In the genomic region with DNA sequence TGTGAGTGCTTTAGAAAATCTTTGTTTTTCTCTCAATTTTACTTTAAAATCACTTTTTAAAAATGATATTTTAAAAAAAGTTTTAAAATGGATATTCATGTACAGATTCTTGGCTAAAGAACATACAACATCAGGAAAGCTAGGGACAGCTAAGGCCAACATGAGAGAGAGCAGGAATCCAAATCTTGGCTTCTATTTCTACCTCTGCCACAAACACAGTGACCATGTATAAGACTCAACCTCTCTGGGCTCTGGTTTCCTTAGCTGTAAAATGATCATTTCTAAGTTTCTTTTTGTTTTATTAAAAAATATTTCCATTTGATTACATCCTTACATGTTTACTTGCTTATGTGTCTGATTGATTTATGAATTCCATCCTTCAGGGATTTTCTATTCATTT, we compare ENCODE assay signal across 1 cellular context.
TF ChIP-seq lines count a peak whose summit lies in the region.

No MANE protein-coding gene starts in this region.

TF ChIP-seq in HepG2, 621 proteins besides CTCF, POLR2A, EP300 and RAD21 (continued from another document):
- TF ChIP-seq, protein P1, sequence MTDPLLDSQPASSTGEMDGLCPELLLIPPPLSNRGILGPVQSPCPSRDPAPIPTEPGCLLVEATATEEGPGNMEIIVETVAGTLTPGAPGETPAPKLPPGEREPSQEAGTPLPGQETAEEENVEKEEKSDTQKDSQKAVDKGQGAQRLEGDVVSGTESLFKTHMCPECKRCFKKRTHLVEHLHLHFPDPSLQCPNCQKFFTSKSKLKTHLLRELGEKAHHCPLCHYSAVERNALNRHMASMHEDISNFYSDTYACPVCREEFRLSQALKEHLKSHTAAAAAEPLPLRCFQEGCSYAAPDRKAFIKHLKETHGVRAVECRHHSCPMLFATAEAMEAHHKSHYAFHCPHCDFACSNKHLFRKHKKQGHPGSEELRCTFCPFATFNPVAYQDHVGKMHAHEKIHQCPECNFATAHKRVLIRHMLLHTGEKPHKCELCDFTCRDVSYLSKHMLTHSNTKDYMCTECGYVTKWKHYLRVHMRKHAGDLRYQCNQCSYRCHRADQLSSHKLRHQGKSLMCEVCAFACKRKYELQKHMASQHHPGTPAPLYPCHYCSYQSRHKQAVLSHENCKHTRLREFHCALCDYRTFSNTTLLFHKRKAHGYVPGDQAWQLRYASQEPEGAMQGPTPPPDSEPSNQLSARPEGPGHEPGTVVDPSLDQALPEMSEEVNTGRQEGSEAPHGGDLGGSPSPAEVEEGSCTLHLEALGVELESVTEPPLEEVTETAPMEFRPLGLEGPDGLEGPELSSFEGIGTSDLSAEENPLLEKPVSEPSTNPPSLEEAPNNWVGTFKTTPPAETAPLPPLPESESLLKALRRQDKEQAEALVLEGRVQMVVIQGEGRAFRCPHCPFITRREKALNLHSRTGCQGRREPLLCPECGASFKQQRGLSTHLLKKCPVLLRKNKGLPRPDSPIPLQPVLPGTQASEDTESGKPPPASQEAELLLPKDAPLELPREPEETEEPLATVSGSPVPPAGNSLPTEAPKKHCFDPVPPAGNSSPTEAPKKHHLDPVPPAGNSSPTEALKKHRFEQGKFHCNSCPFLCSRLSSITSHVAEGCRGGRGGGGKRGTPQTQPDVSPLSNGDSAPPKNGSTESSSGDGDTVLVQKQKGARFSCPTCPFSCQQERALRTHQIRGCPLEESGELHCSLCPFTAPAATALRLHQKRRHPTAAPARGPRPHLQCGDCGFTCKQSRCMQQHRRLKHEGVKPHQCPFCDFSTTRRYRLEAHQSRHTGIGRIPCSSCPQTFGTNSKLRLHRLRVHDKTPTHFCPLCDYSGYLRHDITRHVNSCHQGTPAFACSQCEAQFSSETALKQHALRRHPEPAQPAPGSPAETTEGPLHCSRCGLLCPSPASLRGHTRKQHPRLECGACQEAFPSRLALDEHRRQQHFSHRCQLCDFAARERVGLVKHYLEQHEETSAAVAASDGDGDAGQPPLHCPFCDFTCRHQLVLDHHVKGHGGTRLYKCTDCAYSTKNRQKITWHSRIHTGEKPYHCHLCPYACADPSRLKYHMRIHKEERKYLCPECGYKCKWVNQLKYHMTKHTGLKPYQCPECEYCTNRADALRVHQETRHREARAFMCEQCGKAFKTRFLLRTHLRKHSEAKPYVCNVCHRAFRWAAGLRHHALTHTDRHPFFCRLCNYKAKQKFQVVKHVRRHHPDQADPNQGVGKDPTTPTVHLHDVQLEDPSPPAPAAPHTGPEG (CRISPR knock-in tag; IDR thresholded peaks at IDR 0.05): no peak
- TF ChIP-seq SAP130 (CRISPR knock-in tag; IDR thresholded peaks at IDR 0.05; ENCODE audit: low read depth): no peak
- TF ChIP-seq ZNF430 (CRISPR knock-in tag; IDR thresholded peaks at IDR 0.05): no peak
